In genomic region chr9:98971915-98972223, GRCh38 we compare ENCODE assay signal across 26 cellular contexts. TPM values are rescaled to one million over a fixed set of nuclear protein-coding genes. Genes with fewer than 3 reads are reported as not detected.
DNase-seq lines count a peak whose midpoint lies in the region; ATAC-seq, FAIRE-seq and TF ChIP-seq lines count a peak whose summit lies in the region.
"Had no signal": no experiment of that assay in that cellular context is flagged by ENCODE, and none has a peak within 500 bp of the region (broad histone marks: within the 10 kb centered on the region; RNA-seq: fewer than 3 reads in every experiment).

No MANE protein-coding gene starts in this region.

- H3K4me3 ChIP-seq in HCT116 (replicated peaks in 1 of 2; ENCODE audit: low read depth in 1 of 2, low read length in 2 of 2), result no peak overlapping the region
- no peak overlapping the region for H3K4me3 ChIP-seq in K562
- H3K4me3 ChIP-seq in smooth muscle cell, result no peak overlapping the region
- H3K4me3 ChIP-seq: thyroid gland had no signal

- H3K27ac ChIP-seq in HCT116 (ENCODE audit: low read depth, low read length), result no peak overlapping the region
- H3K27ac ChIP-seq in K562 (ENCODE audit: extremely low read depth, low read depth, low read length), result no peak overlapping the region
- H3K27ac ChIP-seq in layer of hippocampus (ENCODE audit: low read depth, low read length), result peak overlapping the region; percentile 82
- peak overlapping the region; percentile 89 for H3K27ac ChIP-seq in smooth muscle cell (ENCODE audit: low read depth)
- H3K27ac ChIP-seq: neutrophil, RWPE1, thyroid gland had no signal

- H3K9me1 ChIP-seq in K562 (ENCODE audit: control insufficient read depth, insufficient read depth, low read length), result no peaks in the 10 kb centered on the region

- no peak for TF ChIP-seq POLR2A in HCT116 (IDR thresholded peaks at IDR 0.05; ENCODE audit: borderline replicate concordance, extremely low read depth, insufficient read depth, insufficient read length)
- no peak for TF ChIP-seq POLR2A in K562 (conservative IDR thresholded peaks at IDR 0.05)

- no peaks in the 10 kb centered on the region for H3K9me3 ChIP-seq in HCT116 (ENCODE audit: control insufficient read depth in 1 of 2, insufficient read depth in 1 of 2, low read depth in 1 of 2, low read length in 2 of 2)
- no peaks in the 10 kb centered on the region for H3K9me3 ChIP-seq in K562 (replicated peaks; ENCODE audit: control insufficient read depth, insufficient read depth, low read depth, low read length)
- H3K9me3 ChIP-seq in smooth muscle cell (replicated peaks; ENCODE audit: low read depth), result no peaks in the 10 kb centered on the region
- H3K9me3 ChIP-seq: neutrophil, thyroid gland had no signal

- POLR2A ChIA-PET in HCT116 (lab: Charles Lee) (no interaction called here), K562 (lab: Yijun Ruan, JAX) (interaction anchor here (0.7 to 2.6 kb wide), 2 partner anchors 11 to 98 kb away, joined by 3 to 6 read pairs; no protein-coding TSS in a partner anchor)

- H3K36me3 ChIP-seq in HCT116 (ENCODE audit: control insufficient read depth in 1 of 2, insufficient read depth in 2 of 2, low read length in 2 of 2), result no peaks in the 10 kb centered on the region
- H3K36me3 ChIP-seq in K562 (ENCODE audit: control insufficient read depth, insufficient read depth, low read length), result no peaks in the 10 kb centered on the region
- no peaks in the 10 kb centered on the region for H3K36me3 ChIP-seq in smooth muscle cell (ENCODE audit: low read depth)
- H3K36me3 ChIP-seq: neutrophil, thyroid gland had no signal

- ATAC-seq in HCT116 (no peak), K562 (peak; percentile 14), GM21381 (IDR thresholded peaks at IDR 0.05; ENCODE audit: unreplicated experiment) (no peak), GM18909 (IDR thresholded peaks at IDR 0.05; ENCODE audit: poor library complexity, unreplicated experiment) (no peak)
- ATAC-seq: activated CD4-positive, CD25-positive, alpha-beta regulatory T cell treated with anti-CD3 and anti-CD28 coated beads, Interleukin-2, amount 50 U/mL, for 24 hours; activated T-helper 17 cell treated with anti-CD3 and anti-CD28 coated beads, Interleukin-2, amount 50 U/mL, for 72 hours; stimulated activated naive B cell treated with anti-CD40 and anti-IgM and Interleukin-4, amounts not matched to agents 10 μg/mL and 1 μg/mL and 100 μg/mL, for 72 hours had no signal

- H3K9ac ChIP-seq in HCT116 (ENCODE audit: low read length) (no peak overlapping the region), K562 (ENCODE audit: insufficient read depth in 1 of 2, low read depth in 2 of 2, low read length in 2 of 2) (peak overlapping the region in 1 of 2 experiments; percentile 66; a peak in 1 of 4 replicates), smooth muscle cell (ENCODE audit: low read depth) (peak overlapping the region; percentile 87)

- RAD21 ChIA-PET in HCT116 (lab: Charles Lee; ENCODE audit: low non-redundant PET in 1 of 2, low total read pairs in 2 of 2, uncharacterized antibody in 2 of 2, unreplicated experiment in 2 of 2), result no interaction called here

- H3K27me3 ChIP-seq in HCT116 (ENCODE audit: insufficient read depth, low read length), result no peaks in the 10 kb centered on the region
- H3K27me3 ChIP-seq in K562 (ENCODE audit: control insufficient read depth in 2 of 2, insufficient read depth in 2 of 2, low read length in 2 of 2), result no peaks in the 10 kb centered on the region
- H3K27me3 ChIP-seq in layer of hippocampus (ENCODE audit: control insufficient read depth, insufficient read depth, low read length), result no peaks in the 10 kb centered on the region
- H3K27me3 ChIP-seq in smooth muscle cell (ENCODE audit: low read depth), result no peaks in the 10 kb centered on the region
- H3K27me3 ChIP-seq: thyroid gland had no signal

- H3K4me1 ChIP-seq in HCT116 (ENCODE audit: control insufficient read depth in 1 of 2, insufficient read depth in 2 of 2, low read length in 2 of 2), result peaks cover 0 to 16% of the 10 kb centered on the region in 2 experiments; a peak in 2 of 4 replicates
- peaks cover 22 to 27% of the 10 kb centered on the region in 2 experiments; a peak in 4 of 5 replicates for H3K4me1 ChIP-seq in K562 (replicated peaks in 1 of 2; ENCODE audit: control insufficient read depth in 2 of 2, insufficient read depth in 2 of 2, low read length in 2 of 2)
- H3K4me1 ChIP-seq in smooth muscle cell (ENCODE audit: low read depth), result peaks cover 9% of the 10 kb centered on the region

- BruUV-seq in HCT116 (replicated peaks; lab: Mats Ljungman, UMichigan), result no TSS peak
- BruUV-seq in K562 (replicated peaks; lab: Mats Ljungman, UMichigan), result no TSS peak

- intact Hi-C loops in HCT116 (cut with micrococcal nuclease), result no loop called here
- intact Hi-C loops in K562 (cut with micrococcal nuclease), result no loop called here

- TF ChIP-seq CTCF in HCT116 (IDR thresholded peaks at IDR 0.05 in 2 of 3, conservative IDR thresholded peaks at IDR 0.05 in 1 of 3; ENCODE audit: borderline replicate concordance in 1 of 3, insufficient read depth in 1 of 3, low read depth in 2 of 3, low read length in 2 of 3) (no peak), K562 (IDR thresholded peaks at IDR 0.05 in 2 of 3, conservative IDR thresholded peaks at IDR 0.05 in 1 of 3; ENCODE audit: insufficient read depth in 2 of 3, low read depth in 1 of 3, low read length in 3 of 3) (no peak), smooth muscle cell (IDR thresholded peaks at IDR 0.05; ENCODE audit: borderline replicate concordance, insufficient read depth, poor library complexity, severe bottlenecking) (no peak)

- H3K79me2 ChIP-seq in HCT116 (ENCODE audit: insufficient read depth, low read length) (no peaks in the 10 kb centered on the region), K562 (ENCODE audit: control insufficient read depth, insufficient read depth, low read length) (no peaks in the 10 kb centered on the region), smooth muscle cell (ENCODE audit: low read depth) (peaks cover 59% of the 10 kb centered on the region)

- TF ChIP-seq RAD21 in HCT116 (IDR thresholded peaks at IDR 0.05; ENCODE audit: low read depth) (no peak), K562 (CRISPR knock-in tag; conservative IDR thresholded peaks at IDR 0.05 in 1 of 2, IDR thresholded peaks at IDR 0.05 in 1 of 2) (no peak)

- H2AFZ ChIP-seq in HCT116 (ENCODE audit: low read depth, low read length, poor library complexity, severe bottlenecking), result no peak overlapping the region
- H2AFZ ChIP-seq in K562 (ENCODE audit: low read depth, low read length), result peak overlapping the region; percentile 60
- no peak overlapping the region for H2AFZ ChIP-seq in smooth muscle cell (ENCODE audit: low read depth)

- no peaks in the 10 kb centered on the region for H3K9me2 ChIP-seq in HCT116 (ENCODE audit: insufficient read depth)

- CTCF ChIA-PET in HCT116 (lab: Charles Lee) (no interaction called here), K562 (lab: Yijun Ruan, JAX; ENCODE audit: low intra/inter-chr PET ratio) (interaction anchor here (1.2 kb wide), 1 partner anchor 110 kb away, joined by 3 read pairs; no protein-coding TSS in a partner anchor)

- TF ChIP-seq EP300 in K562 (IDR thresholded peaks at IDR 0.05; ENCODE audit: low read length), result no peak

- no peaks in the 10 kb centered on the region for H4K20me1 ChIP-seq in HCT116 (ENCODE audit: insufficient read depth)
- no peaks in the 10 kb centered on the region for H4K20me1 ChIP-seq in K562 (replicated peaks; ENCODE audit: control insufficient read depth, insufficient read depth, low read length)
- H4K20me1 ChIP-seq in smooth muscle cell (ENCODE audit: low read depth), result no peaks in the 10 kb centered on the region

- WGBS in K562 (ENCODE audit: insufficient coverage, low coverage, missing lambda C conversion rate), result 45% methylated on average over 6 of the region's 6 CpGs
- 96% methylated on average over 6 of the region's 6 CpGs for WGBS in smooth muscle cell (ENCODE audit: low lambda C conversion rate)

- H3K4me2 ChIP-seq in HCT116 (ENCODE audit: low read length), result peak overlapping the region; percentile 40; the same call in 1 of the 2 replicates
- peak overlapping the region; percentile 21; the same call in 1 of the 2 replicates for H3K4me2 ChIP-seq in K562 (ENCODE audit: insufficient read depth, low read length)
- H3K4me2 ChIP-seq in smooth muscle cell, result peak overlapping the region; percentile 70

- FAIRE-seq in K562 (lab: Jason Lieb, UNC), result no peak
- FAIRE-seq: D721Med, GM12892, GM19239 had no signal

- in situ Hi-C loops in K562 (cut with MboI), result no loop called here

- peaks cover 3% of the 10 kb centered on the region for H3F3A ChIP-seq in smooth muscle cell (ENCODE audit: low read depth)

- DNase-seq in HCT116 (ENCODE audit: low read depth, low spot score) (no peak), K562 (ENCODE audit: extremely low read depth in 1 of 4, low spot score in 3 of 4) (peak in 1 of 4 experiments; percentile 23), smooth muscle cell (lab: John Stamatoyannopoulos, UW; ENCODE audit: unreplicated experiment) (no peak), retina (no peak), NCI-H1436 treated with DMSO at 0.1 percent for 48 hours (lab: John Stamatoyannopoulos, UW) (no peak)
- DNase-seq: activated CD4-positive, alpha-beta memory T cell treated with anti-CD3 and anti-CD28 coated beads for 36 hours; activated CD8-positive, alpha-beta memory T cell treated with anti-CD3 and anti-CD28 coated beads, Interleukin-2, amount 50 U/mL, for 48 hours; immature natural killer cell; NCI-H1105 treated with DMSO at 0.1 percent for 48 hours; NCI-H2029 treated with DMSO at 0.1 percent for 48 hours; NCI-H2227 treated with DMSO at 0.1 percent for 48 hours; stimulated activated CD4-positive, alpha-beta T cell treated with anti-CD3 and anti-CD28 coated beads, Interleukin-12 subunit alpha, Interleukin-12 subunit beta, amount 100 ng/mL, for 4 hours; stimulated activated CD4-positive, alpha-beta T cell treated with anti-CD3 and anti-CD28 coated beads, Interleukin-4, amount 100 ng/mL, for 24 hours; stimulated activated naive B cell treated with anti-CD40 and anti-IgM and Interleukin-4, amounts not matched to agents 10 μg/mL and 1 μg/mL and 100 μg/mL, for 72 hours; thyroid gland had no signal

RNA-seq across cellular contexts. Expression of gene COL15A1, which starts 28.2 kb away (rescaled TPM):
- total RNA-seq in HCT116 (2021; ENCODE audit: unreplicated experiment) (0.15 TPM), K562 (2014; rRNA removed) (3.5 and 3.9 TPM in 2 replicates), K562 (2014; rRNA removed; fragmentation: Illumina TruSeq; extraction: Trizol) (2.0 and 2.3 TPM in 2 replicates), K562 (2015; rRNA removed; fragmentation: Illumina TruSeq; extraction: Trizol) (3.0 and 3.2 TPM in 2 replicates), K562 (2021) (4.9 and 5.1 TPM in 2 replicates), smooth muscle cell (222 and 313 TPM in 2 replicates)
- polyA plus RNA-seq in HCT116 (2012), result 0.01 and 0.03 TPM in 2 replicates
- total RNA-seq in K562 (2011; cell fraction: chromatin; rRNA removed; ENCODE audit: low replicate concordance), result 5.0 and 10.1 TPM in 2 replicates
- total RNA-seq in K562 (2011; cell fraction: nucleolus; rRNA removed), result 5.9 and 9.3 TPM in 2 replicates
- 6.6 and 7.6 TPM in 2 replicates for total RNA-seq in K562 (2011; cell fraction: nucleoplasm; rRNA removed)
- polyA plus RNA-seq in K562 (2011; rRNA removed) (0.72 and 1.7 TPM in 2 replicates), K562 (2014; fragmentation: Illumina TruSeq; extraction: Trizol) (3.2 TPM in 2 replicates), K562 (2014; fragmentation: Nextera tagmentation; extraction: Ambion mirVana) (under 1 TPM; 0.46 to 0.68 TPM), K562 (2014; rRNA removed) (2.6 TPM in 2 replicates), smooth muscle cell (167 and 293 TPM in 2 replicates)
- 0.96 and 2.9 TPM in 2 replicates for polyA plus RNA-seq in K562 (2011; cell fraction: cytosol; rRNA removed)
- polyA plus RNA-seq in K562 (2011; cell fraction: nucleus; rRNA removed), result 1.2 and 2.8 TPM in 2 replicates
- 5.8 and 27.6 TPM in 2 replicates for polyA plus RNA-seq in K562 (2012)
- 0.87 and 2.1 TPM in 2 replicates for polyA minus RNA-seq in K562 (2011; rRNA and poly(A)+ RNA removed)
- polyA minus RNA-seq in K562 (2011; cell fraction: cytosol; rRNA and poly(A)+ RNA removed), result 2.7 and 5.7 TPM in 2 replicates
- polyA minus RNA-seq in K562 (2011; cell fraction: nucleus; rRNA and poly(A)+ RNA removed), result 1.1 and 1.5 TPM in 2 replicates
- total RNA-seq: pulmonary artery endothelial cell had no signal

Comparison
In these comparisons a context has a peak if more than half of its experiments do, and no peak if none do; other contexts are left out.
1. H3K27ac ChIP-seq: peak in layer of hippocampus (single experiment) and smooth muscle cell (single experiment); none in HCT116 (single experiment) and K562 (single experiment).
2. RNA of gene COL15A1, which starts 28.2 kb away (total RNA-seq): 222 to 313 TPM in smooth muscle cell; 2.0 to 10.1 TPM in K562 and 0.15 TPM in HCT116 (single experiment); every median in the first group is over 10 times any median in the second.
3. Peak in every context shown above with its lines, with median percentiles within 50 percentile points of each other: H3K4me2 ChIP-seq.